Comparison of ENCODE assay signal across 17 cellular contexts in genomic region chr6:166010585-166010984, GRCh38.
DNase-seq lines count a peak whose midpoint lies in the region; ATAC-seq and TF ChIP-seq lines count a peak whose summit lies in the region.
"Had no signal": no experiment of that assay in that cellular context is flagged by ENCODE, and none has a peak within 500 bp of the region (broad histone marks: within the 10 kb centered on the region; RNA-seq: fewer than 3 reads in every experiment).

No MANE protein-coding gene starts in this region.

- no peak for TF ChIP-seq CTCF in HEK293 (tag by site-specific recombination; IDR thresholded peaks at IDR 0.05)

- peaks cover 0 to 2% of the 10 kb centered on the region in 2 donors for H3K36me3 Mint-ChIP-seq in activated T-cell treated with anti-CD3 and anti-CD28 coated beads, Interleukin-2, amount 50 U/mL, for 72 hours (ENCODE audit: insufficient read depth in 2 of 2)
- H3K36me3 Mint-ChIP-seq: CD4-positive, alpha-beta memory T cell had no signal

- no peak overlapping the region for H3K4me3 ChIP-seq in HEK293 (ENCODE audit: low read depth, low read length)
- H3K4me3 ChIP-seq: HAP-1 had no signal

- POLR2A ChIA-PET in HEK293 (lab: Yijun Ruan, JAX) = no interaction called here

- CTCF ChIA-PET in HEK293 (lab: Yijun Ruan, JAX) = interaction anchor here (0.6 to 1.2 kb wide), 2 partner anchors 13 to 253 kb away, joined by 3 read pairs; no protein-coding TSS in a partner anchor

- peaks cover 13% of the 10 kb centered on the region for H3K4me1 ChIP-seq in HEK293 (ENCODE audit: control insufficient read depth, insufficient read depth, low read length)

- ATAC-seq in GM18861 (IDR thresholded peaks at IDR 0.05; ENCODE audit: unreplicated experiment) (no peak), GM18520 (IDR thresholded peaks at IDR 0.05; ENCODE audit: unreplicated experiment) (no peak)
- ATAC-seq in activated T-cell treated with anti-CD3 and anti-CD28 coated beads, Interleukin-2, amount 50 U/mL, for 72 hours (replicated peaks in 1 of 2) = no peak

- DNase-seq in NCI-H460 (ENCODE audit: extremely low read depth, low read depth) = peak; percentile 62
- peak; percentile 72 for DNase-seq in left kidney (ENCODE audit: low read depth, low spot score)
- DNase-seq in activated T-cell treated with anti-CD3 and anti-CD28 coated beads, Interleukin-2, amount 50 U/mL, for 72 hours = no peak
- DNase-seq in NCI-H69 (lab: John Stamatoyannopoulos, UW) = no peak
- DNase-seq: 8988T; C1 segment of cervical spinal cord; Calu3; CD4-positive, alpha-beta memory T cell; COR-L47; DMS53; DMS79 treated with DMSO at 0.1 percent for 48 hours; GF-D8; GOT3 had no signal

- H3K27me3 Mint-ChIP-seq in activated T-cell treated with anti-CD3 and anti-CD28 coated beads, Interleukin-2, amount 50 U/mL, for 72 hours (ENCODE audit: low read depth) = peaks cover 53% of the 10 kb centered on the region

- H3K27ac Mint-ChIP-seq in activated T-cell treated with anti-CD3 and anti-CD28 coated beads, Interleukin-2, amount 50 U/mL, for 72 hours = no peak overlapping the region
- H3K27ac Mint-ChIP-seq: CD4-positive, alpha-beta memory T cell had no signal

- H3K36me3 ChIP-seq in HEK293 (ENCODE audit: control insufficient read depth in 2 of 2, insufficient read depth in 1 of 2, low read length in 2 of 2) = no peaks in the 10 kb centered on the region
- H3K36me3 ChIP-seq: HAP-1 had no signal

- no peak overlapping the region for H3K27ac ChIP-seq in HEK293 (ENCODE audit: extremely low read depth, low read depth, low read length)

- H3K4me1 Mint-ChIP-seq in activated T-cell treated with anti-CD3 and anti-CD28 coated beads, Interleukin-2, amount 50 U/mL, for 72 hours (ENCODE audit: low read depth) = peaks cover 5% of the 10 kb centered on the region

- H3K4me3 Mint-ChIP-seq in activated T-cell treated with anti-CD3 and anti-CD28 coated beads, Interleukin-2, amount 50 U/mL, for 72 hours = no peak overlapping the region
- H3K4me3 Mint-ChIP-seq: CD4-positive, alpha-beta memory T cell had no signal

- no peaks in the 10 kb centered on the region for H3K9me3 ChIP-seq in HEK293 (ENCODE audit: control insufficient read depth, insufficient read depth, low read depth, low read length)
- H3K9me3 ChIP-seq: HAP-1 had no signal

- peaks cover 0 to 2% of the 10 kb centered on the region in 2 donors for H3K9me3 Mint-ChIP-seq in activated T-cell treated with anti-CD3 and anti-CD28 coated beads, Interleukin-2, amount 50 U/mL, for 72 hours

TF ChIP-seq in HEK293, 187 proteins besides CTCF, POLR2A, EP300 and RAD21 (continues in another document):
- peak; percentile 64; the same call in 1 of the 2 replicates for TF ChIP-seq ZEB2 (tag by site-specific recombination; IDR thresholded peaks at IDR 0.05)
- peak; percentile 66; the same call in 1 of the 2 replicates for TF ChIP-seq KLF17 (tag by site-specific recombination; IDR thresholded peaks at IDR 0.05)
- TF ChIP-seq ZFP69B (tag by site-specific recombination; IDR thresholded peaks at IDR 0.05) = 0 out of 2 replicates have a peak, but pooled peaks have one; percentile 40
- TF ChIP-seq ZFHX2 (tag by site-specific recombination; conservative IDR thresholded peaks at IDR 0.05) = 0 out of 2 replicates have a peak, but pooled peaks have one; percentile 26
- TF ChIP-seq ZNF157 (tag by site-specific recombination; IDR thresholded peaks at IDR 0.05) = no peak
- no peak; the same call in 1 of the 2 replicates for TF ChIP-seq ZNF10 (tag by site-specific recombination; IDR thresholded peaks at IDR 0.05)
- peak; percentile 47 for TF ChIP-seq PRDM10 (tag by site-specific recombination; IDR thresholded peaks at IDR 0.05)
- peak; percentile 57; the same call in 1 of the 2 replicates for TF ChIP-seq WT1 (tag by site-specific recombination; IDR thresholded peaks at IDR 0.05)
- TF ChIP-seq FEZF1 (tag by site-specific recombination; IDR thresholded peaks at IDR 0.05) = 0 out of 2 replicates have a peak, but pooled peaks have one; percentile 31
- TF ChIP-seq GLI4 (tag by site-specific recombination; IDR thresholded peaks at IDR 0.05) = no peak
- TF ChIP-seq KLF1 (tag by site-specific recombination; IDR thresholded peaks at IDR 0.05) = peak; percentile 59
- no peak for TF ChIP-seq TCF7L2 (IDR thresholded peaks at IDR 0.05; ENCODE audit: borderline replicate concordance, low read depth, low read length)
- TF ChIP-seq, protein P1, sequence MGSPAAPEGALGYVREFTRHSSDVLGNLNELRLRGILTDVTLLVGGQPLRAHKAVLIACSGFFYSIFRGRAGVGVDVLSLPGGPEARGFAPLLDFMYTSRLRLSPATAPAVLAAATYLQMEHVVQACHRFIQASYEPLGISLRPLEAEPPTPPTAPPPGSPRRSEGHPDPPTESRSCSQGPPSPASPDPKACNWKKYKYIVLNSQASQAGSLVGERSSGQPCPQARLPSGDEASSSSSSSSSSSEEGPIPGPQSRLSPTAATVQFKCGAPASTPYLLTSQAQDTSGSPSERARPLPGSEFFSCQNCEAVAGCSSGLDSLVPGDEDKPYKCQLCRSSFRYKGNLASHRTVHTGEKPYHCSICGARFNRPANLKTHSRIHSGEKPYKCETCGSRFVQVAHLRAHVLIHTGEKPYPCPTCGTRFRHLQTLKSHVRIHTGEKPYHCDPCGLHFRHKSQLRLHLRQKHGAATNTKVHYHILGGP (tag by site-specific recombination; IDR thresholded peaks at IDR 0.05) = no peak
- 0 out of 2 replicates have a peak, but pooled peaks have one; percentile 38 for TF ChIP-seq ZNF600 (tag by site-specific recombination; IDR thresholded peaks at IDR 0.05)
- no peak for TF ChIP-seq ZNF837 (tag by site-specific recombination; IDR thresholded peaks at IDR 0.05)
- TF ChIP-seq ZNF629 (tag by site-specific recombination; IDR thresholded peaks at IDR 0.05) = peak; percentile 83
- TF ChIP-seq, protein P2, sequence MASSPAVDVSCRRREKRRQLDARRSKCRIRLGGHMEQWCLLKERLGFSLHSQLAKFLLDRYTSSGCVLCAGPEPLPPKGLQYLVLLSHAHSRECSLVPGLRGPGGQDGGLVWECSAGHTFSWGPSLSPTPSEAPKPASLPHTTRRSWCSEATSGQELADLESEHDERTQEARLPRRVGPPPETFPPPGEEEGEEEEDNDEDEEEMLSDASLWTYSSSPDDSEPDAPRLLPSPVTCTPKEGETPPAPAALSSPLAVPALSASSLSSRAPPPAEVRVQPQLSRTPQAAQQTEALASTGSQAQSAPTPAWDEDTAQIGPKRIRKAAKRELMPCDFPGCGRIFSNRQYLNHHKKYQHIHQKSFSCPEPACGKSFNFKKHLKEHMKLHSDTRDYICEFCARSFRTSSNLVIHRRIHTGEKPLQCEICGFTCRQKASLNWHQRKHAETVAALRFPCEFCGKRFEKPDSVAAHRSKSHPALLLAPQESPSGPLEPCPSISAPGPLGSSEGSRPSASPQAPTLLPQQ (tag by site-specific recombination; IDR thresholded peaks at IDR 0.05) = peak; percentile 59; the same call in 1 of the 2 replicates
- no peak for TF ChIP-seq ZNF664 (tag by site-specific recombination; IDR thresholded peaks at IDR 0.05)
- TF ChIP-seq ZNF843 (tag by site-specific recombination; IDR thresholded peaks at IDR 0.05) = peak; percentile 66
- TF ChIP-seq ZBTB7A (tag by site-specific recombination; IDR thresholded peaks at IDR 0.05; ENCODE audit: low read depth) = no peak
- no peak for TF ChIP-seq SCRT2 (tag by site-specific recombination; IDR thresholded peaks at IDR 0.05)
- TF ChIP-seq ZNF768 (tag by site-specific recombination; IDR thresholded peaks at IDR 0.05) = no peak
- no peak for TF ChIP-seq KLF7 (tag by site-specific recombination; IDR thresholded peaks at IDR 0.05; ENCODE audit: borderline replicate concordance)

Comparison
In these comparisons a context has a peak if more than half of its experiments do, and no peak if none do; other contexts are left out.
1. DNase-seq: peak in NCI-H460 (single experiment) and left kidney (single experiment); none in activated T-cell treated with anti-CD3 and anti-CD28 coated beads, Interleukin-2, amount 50 U/mL, for 72 hours (0 of 2) and NCI-H69 (single experiment).